In genomic region chr22:50217543-50218152, GRCh38 we compare ENCODE assay signal across 11 cellular contexts.
"Had no signal": no experiment of that assay in that cellular context is flagged by ENCODE, and none has a peak within 500 bp of the region (broad histone marks: within the 10 kb centered on the region; RNA-seq: fewer than 3 reads in every experiment).

No MANE protein-coding gene starts in this region.

- H3K27me3 ChIP-seq: colonic mucosa, neutrophil, right atrium auricular region, tibial nerve had no signal

- H3K4me1 ChIP-seq: colonic mucosa had no signal

- H3K4me3 ChIP-seq: colonic mucosa, right atrium auricular region, smooth muscle cell, tibial nerve had no signal

- H3K9me3 ChIP-seq: colonic mucosa, neutrophil, right atrium auricular region, tibial nerve had no signal

- H3K4me2 ChIP-seq: smooth muscle cell had no signal

- DNase-seq: activated CD4-positive, alpha-beta memory T cell treated with anti-CD3 and anti-CD28 coated beads, Interleukin-2, amount 10 ng/mL, durations not matched to agents 7 days and 5 days; activated CD4-positive, alpha-beta T cell treated with anti-CD3 and anti-CD28 coated beads for 1 hour; activated naive CD4-positive, alpha-beta T cell; caudate nucleus; colonic mucosa; effector CD4-positive, alpha-beta T cell; midbrain had no signal

- H3K27ac ChIP-seq: colonic mucosa, neutrophil, right atrium auricular region, tibial nerve had no signal
